ENCODE assay signal across 8 cellular contexts in the genomic region with DNA sequence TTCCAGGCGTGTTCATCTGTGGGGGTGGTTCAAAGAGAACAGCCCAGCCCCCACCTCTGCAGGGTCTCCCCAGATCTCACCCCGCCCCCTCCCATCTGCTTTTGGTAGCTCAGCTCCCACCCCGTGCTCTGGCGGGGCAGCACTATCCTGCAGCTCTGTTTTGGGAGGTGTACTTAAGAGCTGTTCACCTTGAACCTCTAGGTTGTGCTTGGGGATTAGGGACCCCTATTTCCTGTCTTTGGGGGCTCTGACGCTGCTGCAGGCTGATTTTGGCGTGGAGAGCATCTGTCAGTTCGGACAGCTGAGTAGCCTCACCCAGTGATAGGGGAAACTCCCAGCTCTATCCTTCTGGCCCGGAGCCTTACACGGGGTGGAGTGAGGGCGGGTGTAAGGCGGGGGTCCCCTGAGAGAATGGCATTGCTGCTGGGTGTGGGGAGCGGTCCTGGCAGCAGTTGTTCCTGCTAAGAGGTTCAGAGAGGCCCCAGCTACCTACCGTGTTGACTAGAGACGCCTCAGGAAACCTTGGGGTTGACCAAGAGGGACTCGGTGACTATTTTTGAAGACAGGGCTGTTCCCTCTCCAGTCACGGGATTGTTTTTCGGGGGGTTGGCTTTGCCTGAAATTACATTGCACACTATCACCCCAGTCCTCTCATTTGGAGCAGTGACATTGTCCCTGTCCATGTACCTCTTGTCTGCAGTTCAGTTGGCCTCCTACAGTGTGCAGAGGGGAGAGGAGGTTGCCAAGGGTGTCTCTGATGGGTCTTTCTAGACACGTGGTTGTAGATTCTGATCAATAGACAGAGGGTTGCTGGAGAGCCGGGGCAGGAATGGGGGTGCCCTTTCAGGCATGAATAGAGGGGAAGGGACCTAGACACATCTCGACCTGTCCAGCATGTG. TPM values are rescaled to one million over a fixed set of nuclear protein-coding genes. Genes with fewer than 3 reads are reported as not detected.
DNase-seq lines count a peak whose midpoint lies in the region; ATAC-seq, FAIRE-seq and TF ChIP-seq lines count a peak whose summit lies in the region.

No MANE protein-coding gene starts in this region.

- peak overlapping the region; percentile 46 to 74 for H3K27ac Mint-ChIP-seq in effector memory CD8-positive, alpha-beta T cell
- H3K27ac Mint-ChIP-seq in naive B cell: peak overlapping the region in 5 of 6 donors; percentile 24 to 93 (median 62)

- no peaks in the 10 kb centered on the region for H3K9me3 Mint-ChIP-seq in effector memory CD8-positive, alpha-beta T cell
- H3K9me3 Mint-ChIP-seq in naive B cell: no peaks in the 10 kb centered on the region

- no peaks in the 10 kb centered on the region for H3K27me3 Mint-ChIP-seq in effector memory CD8-positive, alpha-beta T cell
- no peaks in the 10 kb centered on the region for H3K27me3 Mint-ChIP-seq in naive B cell

- TF ChIP-seq POLR2A in GM12892 (IDR thresholded peaks at IDR 0.05; ENCODE audit: low read depth, low read length): no peak

- peak overlapping the region; percentile 79 to 86 for H3K4me3 Mint-ChIP-seq in effector memory CD8-positive, alpha-beta T cell
- H3K4me3 Mint-ChIP-seq in naive B cell: peak overlapping the region; percentile 81 to 96 (median 88)

- DNase-seq in OCI-M1 (lab: John Stamatoyannopoulos, UW) (peak; percentile 30), naive B cell (no peak), NCI-H526 treated with DMSO at 0.1 percent for 48 hours (lab: John Stamatoyannopoulos, UW) (no peak), NK-92 (lab: John Stamatoyannopoulos, UW; ENCODE audit: unreplicated experiment) (no peak), GM12892 (ENCODE audit: insufficient read length) (no peak)
- no peak for DNase-seq in effector memory CD8-positive, alpha-beta T cell

- peaks cover 10% of the 10 kb centered on the region for H3K36me3 Mint-ChIP-seq in effector memory CD8-positive, alpha-beta T cell (ENCODE audit: insufficient read depth)
- no peaks in the 10 kb centered on the region for H3K36me3 Mint-ChIP-seq in naive B cell

- peak; percentile 4 for ATAC-seq in GM18909 (IDR thresholded peaks at IDR 0.05; ENCODE audit: poor library complexity, unreplicated experiment)
- ATAC-seq in effector memory CD8-positive, alpha-beta T cell (replicated peaks): no peak
- peak; percentile 2 for ATAC-seq in naive B cell (ENCODE audit: low read depth in 2 of 2)
- no peak for ATAC-seq in HG02973 (IDR thresholded peaks at IDR 0.05; ENCODE audit: unreplicated experiment)

- FAIRE-seq in GM12892 (lab: Jason Lieb, UNC): no peak

- H3K4me1 Mint-ChIP-seq in effector memory CD8-positive, alpha-beta T cell (ENCODE audit: low read depth in 2 of 2): peaks cover 13 to 21% of the 10 kb centered on the region in 2 donors
- H3K4me1 Mint-ChIP-seq in naive B cell: peaks cover 16 to 43% (median 33%) of the 10 kb centered on the region in 3 donors

RNA-seq across cellular contexts. Expression of a gene that starts 1.0 kb away (rescaled TPM):
- 1 to 10 TPM in 4 of 6 donors, under 1 TPM in 2; 0.76 to 2.8 (median 1.4) TPM for polyA plus RNA-seq in naive B cell (ENCODE audit: low read depth in 6 of 6)
- polyA plus RNA-seq in GM12892 (2012; ENCODE audit: missing spikeins): 7.7 TPM

RNA-seq across cellular contexts. Expression of a gene that starts 44.1 kb away (rescaled TPM):
- under 1 TPM in 5 of 6 donors, not detected in 1; 0.17 to 0.72 (median 0.28) TPM for polyA plus RNA-seq in naive B cell (ENCODE audit: low read depth in 6 of 6)
- 0.36 TPM for polyA plus RNA-seq in GM12892 (2012; ENCODE audit: missing spikeins)

Comparison
In these comparisons a context has a peak if more than half of its experiments do, and no peak if none do; other contexts are left out.
1. ATAC-seq: peak in GM18909 (single experiment) and naive B cell (2 of 2); none in effector memory CD8-positive, alpha-beta T cell (single experiment) and HG02973 (single experiment).